In the genomic region with DNA sequence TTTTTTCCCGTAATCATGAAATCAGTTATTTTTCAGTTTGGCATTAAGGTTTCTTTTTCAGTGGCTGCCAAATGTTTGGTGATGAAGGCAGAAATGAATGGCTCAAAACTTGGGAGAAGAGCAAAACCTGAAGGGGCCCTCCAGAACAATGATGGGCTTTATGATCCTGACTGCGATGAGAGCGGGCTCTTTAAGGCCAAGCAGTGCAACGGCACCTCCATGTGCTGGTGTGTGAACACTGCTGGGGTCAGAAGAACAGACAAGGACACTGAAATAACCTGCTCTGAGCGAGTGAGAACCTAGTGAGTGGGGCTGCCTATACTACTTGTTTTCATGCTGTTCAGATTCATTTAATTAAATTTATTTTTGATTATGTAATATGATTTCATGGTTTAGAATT, we compare ENCODE assay signal across 1 cellular context.
TF ChIP-seq lines count a peak whose summit lies in the region.

No MANE protein-coding gene starts in this region.

TF ChIP-seq in HCT116, 20 proteins besides CTCF, POLR2A, EP300 and RAD21 (continued from another document):
- no peak for TF ChIP-seq YY1 (IDR thresholded peaks at IDR 0.05; ENCODE audit: extremely low read depth, insufficient replicate concordance, low read depth, low read length)
- TF ChIP-seq EZH2phosphoT487 (IDR thresholded peaks at IDR 0.05; ENCODE audit: borderline replicate concordance): no peak
- no peak for TF ChIP-seq ZNF274 (IDR thresholded peaks at IDR 0.05; ENCODE audit: low read depth, low read length)
- TF ChIP-seq CBX3 (IDR thresholded peaks at IDR 0.05; ENCODE audit: low read depth): no peak
- no peak for TF ChIP-seq SP1 (IDR thresholded peaks at IDR 0.05; ENCODE audit: low read depth)
- TF ChIP-seq, protein P1, sequence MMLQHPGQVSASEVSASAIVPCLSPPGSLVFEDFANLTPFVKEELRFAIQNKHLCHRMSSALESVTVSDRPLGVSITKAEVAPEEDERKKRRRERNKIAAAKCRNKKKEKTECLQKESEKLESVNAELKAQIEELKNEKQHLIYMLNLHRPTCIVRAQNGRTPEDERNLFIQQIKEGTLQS (IDR thresholded peaks at IDR 0.05): no peak
- no peak for TF ChIP-seq ELF1 (IDR thresholded peaks at IDR 0.05; ENCODE audit: borderline replicate concordance, low read depth)
- TF ChIP-seq, protein P2, sequence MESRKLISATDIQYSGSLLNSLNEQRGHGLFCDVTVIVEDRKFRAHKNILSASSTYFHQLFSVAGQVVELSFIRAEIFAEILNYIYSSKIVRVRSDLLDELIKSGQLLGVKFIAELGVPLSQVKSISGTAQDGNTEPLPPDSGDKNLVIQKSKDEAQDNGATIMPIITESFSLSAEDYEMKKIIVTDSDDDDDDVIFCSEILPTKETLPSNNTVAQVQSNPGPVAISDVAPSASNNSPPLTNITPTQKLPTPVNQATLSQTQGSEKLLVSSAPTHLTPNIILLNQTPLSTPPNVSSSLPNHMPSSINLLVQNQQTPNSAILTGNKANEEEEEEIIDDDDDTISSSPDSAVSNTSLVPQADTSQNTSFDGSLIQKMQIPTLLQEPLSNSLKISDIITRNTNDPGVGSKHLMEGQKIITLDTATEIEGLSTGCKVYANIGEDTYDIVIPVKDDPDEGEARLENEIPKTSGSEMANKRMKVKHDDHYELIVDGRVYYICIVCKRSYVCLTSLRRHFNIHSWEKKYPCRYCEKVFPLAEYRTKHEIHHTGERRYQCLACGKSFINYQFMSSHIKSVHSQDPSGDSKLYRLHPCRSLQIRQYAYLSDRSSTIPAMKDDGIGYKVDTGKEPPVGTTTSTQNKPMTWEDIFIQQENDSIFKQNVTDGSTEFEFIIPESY (IDR thresholded peaks at IDR 0.05; ENCODE audit: extremely low read depth, insufficient replicate concordance, low read length): no peak
- TF ChIP-seq TCF7L2 (IDR thresholded peaks at IDR 0.05; ENCODE audit: borderline replicate concordance, extremely low read depth, insufficient read depth, insufficient read length): no peak
TF ChIP-seq in HCT116: peak in this region for 0.
